ENCODE assay signal across 12 cellular contexts in the genomic region with DNA sequence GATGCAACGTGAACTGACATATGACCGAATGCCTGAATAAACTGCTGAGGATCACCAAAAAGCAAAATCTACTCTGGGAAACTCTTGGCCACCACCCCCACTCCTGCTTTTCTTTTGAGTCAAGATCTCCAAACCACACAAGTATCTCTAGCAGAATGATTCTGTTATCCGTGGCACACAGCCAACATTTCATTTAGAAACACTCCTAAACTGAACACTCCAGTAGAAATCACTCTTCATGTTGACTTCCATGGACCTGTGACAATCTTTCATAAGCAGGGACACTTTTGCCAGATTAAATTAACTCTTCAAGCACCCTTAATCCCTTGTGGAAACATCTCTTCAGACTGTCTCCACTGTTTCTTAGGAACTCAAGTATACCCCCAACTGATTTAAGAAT. TPM values are rescaled to one million over a fixed set of nuclear protein-coding genes. Genes with fewer than 3 reads are reported as not detected.
DNase-seq lines count a peak whose midpoint lies in the region; ATAC-seq and TF ChIP-seq lines count a peak whose summit lies in the region.
"Had no signal": no experiment of that assay in that cellular context is flagged by ENCODE, and none has a peak within 500 bp of the region (broad histone marks: within the 10 kb centered on the region; RNA-seq: fewer than 3 reads in every experiment).

No MANE protein-coding gene starts in this region.

- intact Hi-C loops in heart right ventricle (cut with DNase I) (loop anchor here in 1 of 10 donors (10.0 kb wide), 1 partner anchor 55 kb away; no protein-coding TSS in a partner anchor), left colon (cut with DNase I, micrococcal nuclease) (loop anchor here in 1 of 2 donors (10.0 kb wide), 1 partner anchor 1335 kb away; no protein-coding TSS in a partner anchor)

- DNase-seq in activated T-cell treated with anti-CD3 and anti-CD28 coated beads, Interleukin-2, amount 50 U/mL, for 48 hours: peak; percentile 20 to 31
- DNase-seq in activated T-cell treated with anti-CD3 and anti-CD28 coated beads for 4 hours (no peak), SJSA1 (ENCODE audit: low read depth in 1 of 2, low spot score in 2 of 2) (peak; percentile 36 to 43), heart right ventricle (peak in 1 of 2 donors; percentile 48), superior temporal gyrus (ENCODE audit: extremely low spot score) (peak; percentile 58), GM20000 (ENCODE audit: low spot score) (no peak), left colon (no peak)
- DNase-seq: CD8-positive, alpha-beta T cell; NCI-H1930 had no signal

- WGBS in heart right ventricle, 2 donors: 44 to 47% methylated on average over 3 of the region's 3 CpGs

- TF ChIP-seq CTCF in heart right ventricle (IDR thresholded peaks at IDR 0.05) (no peak), GM20000 (IDR thresholded peaks at IDR 0.05; ENCODE audit: extremely low read depth, missing control alignments) (no peak)

- H3K4me1 ChIP-seq in SJSA1 (replicated peaks): peaks cover 7% of the 10 kb centered on the region
- peaks cover 0 to 13% (median 4%) of the 10 kb centered on the region in 9 donors for H3K4me1 ChIP-seq in heart right ventricle
- H3K4me1 ChIP-seq: suprapubic skin had no signal

- no peak overlapping the region for H3K27ac ChIP-seq in SJSA1
- H3K27ac ChIP-seq in heart right ventricle: peak overlapping the region in 2 of 10 donors; percentile 41 to 46
- H3K27ac ChIP-seq: suprapubic skin had no signal

- H3K4me3 ChIP-seq in SJSA1 (no peak overlapping the region), heart right ventricle (no peak overlapping the region)
- H3K4me3 ChIP-seq: suprapubic skin had no signal

- H3K27me3 ChIP-seq in SJSA1 (replicated peaks) (no peaks in the 10 kb centered on the region; the same call in none of the 2 replicates), heart right ventricle (no peaks in the 10 kb centered on the region)
- H3K27me3 ChIP-seq: suprapubic skin had no signal

- H3K36me3 ChIP-seq in SJSA1 (no peaks in the 10 kb centered on the region), heart right ventricle (peaks cover 0 to 18% (median 0%) of the 10 kb centered on the region in 9 donors)

- H3K9me3 ChIP-seq in SJSA1 (replicated peaks): no peaks in the 10 kb centered on the region
- H3K9me3 ChIP-seq in heart right ventricle: no peaks in the 10 kb centered on the region
- H3K9me3 ChIP-seq: suprapubic skin had no signal

- ATAC-seq in heart right ventricle (peak in 6 of 8 donors; percentile 33 to 75 (median 62)), GM21360 (IDR thresholded peaks at IDR 0.05; ENCODE audit: unreplicated experiment) (no peak), left colon (no peak)
- ATAC-seq: CD8-positive, alpha-beta T cell had no signal

RNA-seq across cellular contexts. Expression of gene VSIG10L2, which starts 44.4 kb away (rescaled TPM):
- total RNA-seq in SJSA1 (2014; rRNA removed; shearing (Covaris generic)): not detected in 2 replicates
- total RNA-seq in heart right ventricle (under 1 TPM in 1 of 10 donors, not detected in 9; 0.38 TPM), left colon (not detected)
- polyA plus RNA-seq in heart right ventricle: under 1 TPM; 0.15 to 0.35 TPM
- total RNA-seq: CD8-positive, alpha-beta T cell; pulmonary artery endothelial cell had no signal

Comparison
In these comparisons a context has a peak if more than half of its experiments do, and no peak if none do; other contexts are left out.
1. DNase-seq: peak in activated T-cell treated with anti-CD3 and anti-CD28 coated beads, Interleukin-2, amount 50 U/mL, for 48 hours (2 of 2), SJSA1 (2 of 2) and superior temporal gyrus (single experiment); none in activated T-cell treated with anti-CD3 and anti-CD28 coated beads for 4 hours (single experiment), GM20000 (single experiment) and left colon (0 of 2).
2. ATAC-seq: peak in heart right ventricle (6 of 8); none in GM21360 (single experiment) and left colon (single experiment).